ENCODE assay signal across 38 cellular contexts in genomic region chr4:109996531-109996930, GRCh38.
A peak's percentile ranks its signal among the peaks of the same experiment; 100 is the strongest.
DNase-seq lines count a peak whose midpoint lies in the region; ATAC-seq, FAIRE-seq and TF ChIP-seq lines count a peak whose summit lies in the region.
"Had no signal": no experiment of that assay in that cellular context is flagged by ENCODE, and none has a peak within 500 bp of the region (broad histone marks: within the 10 kb centered on the region; RNA-seq: fewer than 3 reads in every experiment).

No MANE protein-coding gene starts in this region.

- no peaks in the 10 kb centered on the region for H3K9me2 ChIP-seq in OCI-LY7 (ENCODE audit: insufficient read depth, low read length)

- POLR2A ChIA-PET in OCI-LY7 (lab: Charles Lee) = interaction anchor here (0.6 kb wide), 2 partner anchors 28 to 179 kb away, joined by 3 read pairs; no protein-coding TSS in a partner anchor

- no peak overlapping the region for H2AFZ ChIP-seq in OCI-LY7 (ENCODE audit: low read length)

- H3K36me3 ChIP-seq in OCI-LY7 (ENCODE audit: insufficient read depth, low read length) = no peaks in the 10 kb centered on the region
- H3K36me3 ChIP-seq: brain microvascular endothelial cell, lower lobe of right lung, sigmoid colon, thoracic aorta, WERI-Rb-1 had no signal

- no peak for FAIRE-seq in GM12891 (lab: Jason Lieb, UNC)
- FAIRE-seq: frontal cortex, GM19239, HTR-8/SVneo, K562, urothelium cell line had no signal

- H3K4me1 ChIP-seq in OCI-LY7 (ENCODE audit: insufficient read depth, low read length, poor library complexity, severe bottlenecking) = peaks cover 51% of the 10 kb centered on the region
- H3K4me1 ChIP-seq in foreskin keratinocyte = peaks cover 3% of the 10 kb centered on the region
- H3K4me1 ChIP-seq: lower lobe of right lung, sigmoid colon had no signal

- H3K27me3 ChIP-seq in foreskin keratinocyte = no peaks in the 10 kb centered on the region
- H3K27me3 ChIP-seq: brain microvascular endothelial cell, sigmoid colon had no signal

- no TSS peak for BruUV-seq in OCI-LY7 (replicated peaks; lab: Mats Ljungman, UMichigan)

- no peak for TF ChIP-seq POLR2A in GM12891 (IDR thresholded peaks at IDR 0.05; ENCODE audit: low read depth, low read length)

- intact Hi-C loops in OCI-LY7 (cut with micrococcal nuclease; ENCODE audit: unreplicated experiment) = loop anchor here (10.0 kb wide), 1 partner anchor 708 kb away; no protein-coding TSS in a partner anchor

- peak; percentile 55 for ATAC-seq in foreskin keratinocyte
- ATAC-seq: K562; lower lobe of right lung; mucosa of descending colon; natural killer cell treated with Interleukin-12 subunit alpha and Interleukin-12 subunit beta and Interleukin-15 and Interleukin-18, amount 100 ng/mL, for 72 hours; SK-N-SH treated with all-trans-retinoic acid at 6 μM for 48 hours; stimulated activated naive CD8-positive, alpha-beta T cell treated with anti-CD3 and anti-CD28 coated beads, Interleukin-15, amount 100 ng/mL, for 72 hours had no signal

- no peaks in the 10 kb centered on the region for H3K79me2 ChIP-seq in OCI-LY7 (ENCODE audit: insufficient read depth, low read depth, low read length)

- CTCF ChIA-PET in OCI-LY7 (lab: Charles Lee; ENCODE audit: unreplicated experiment) = interaction anchor here (0.6 kb wide), 1 partner anchor 18 kb away, joined by 3 read pairs; no protein-coding TSS in a partner anchor

- H3K4me2 ChIP-seq in OCI-LY7 (ENCODE audit: low read length) = no peak overlapping the region

- no peaks in the 10 kb centered on the region for H3K9me3 ChIP-seq in OCI-LY7 (ENCODE audit: low read length)
- H3K9me3 ChIP-seq: lower lobe of right lung, mucosa of descending colon, sigmoid colon, thoracic aorta had no signal

- no peak overlapping the region for H3K4me3 ChIP-seq in OCI-LY7 (ENCODE audit: low read depth, low read length, poor library complexity, severe bottlenecking)
- H3K4me3 ChIP-seq: K562, lower lobe of right lung, mucosa of descending colon, sigmoid colon, thoracic aorta had no signal

- no peak for TF ChIP-seq CTCF in OCI-LY7 (conservative IDR thresholded peaks at IDR 0.05; ENCODE audit: low read length)
- no peak for TF ChIP-seq CTCF in foreskin keratinocyte (conservative IDR thresholded peaks at IDR 0.05)

- peak; percentile 31 for DNase-seq in Ammon's horn (ENCODE audit: low spot score)
- DNase-seq in GM12891 (ENCODE audit: insufficient read length, low spot score) = no peak
- peak; percentile 29 for DNase-seq in OCI-LY7 (ENCODE audit: low spot score)
- DNase-seq in foreskin keratinocyte = peak in 1 of 2 donors; percentile 23
- no peak for DNase-seq in COLO668 (lab: John Stamatoyannopoulos, UW; ENCODE audit: unreplicated experiment)
- no peak for DNase-seq in NCI-H1436 treated with DMSO at 0.1 percent for 48 hours (lab: John Stamatoyannopoulos, UW)
- DNase-seq in T-helper 1 cell = no peak
- DNase-seq: ACHN; activated CD4-positive, alpha-beta T cell treated with anti-CD3 and anti-CD28 coated beads for 4 hours; activated CD8-positive, alpha-beta memory T cell treated with anti-CD3 and anti-CD28 coated beads for 24 hours; activated naive CD4-positive, alpha-beta T cell treated with anti-CD3 and anti-CD28 coated beads, Interleukin-2, amount 50 U/mL, for 16 hours; activated T-cell treated with anti-CD3 and anti-CD28 coated beads for 4 hours; brain microvascular endothelial cell; cerebellar nuclear complex; COR-L47; dermis blood vessel endothelial cell; DMS53; GF-D8; kidney glomerular epithelial cell; lower lobe of right lung; mucosa of descending colon; NCI-H146; NCI-H226; NCI-H69; occipital lobe; sigmoid colon; stimulated activated CD4-positive, alpha-beta T cell treated with anti-CD3 and anti-CD28 coated beads, Interleukin-12 subunit alpha, Interleukin-12 subunit beta, amount 100 ng/mL, for 4 hours; stimulated activated CD4-positive, alpha-beta T cell treated with anti-CD3 and anti-CD28 coated beads, Interleukin-2, amount 100 ng/mL, for 48 hours; stimulated activated naive CD8-positive, alpha-beta T cell treated with anti-CD3 and anti-CD28 coated beads, Interleukin-15, amount 100 ng/mL, for 72 hours; WERI-Rb-1 had no signal

- no peaks in the 10 kb centered on the region for H4K20me1 ChIP-seq in OCI-LY7 (ENCODE audit: insufficient read depth, low read length)

- H3K27ac ChIP-seq in OCI-LY7 (ENCODE audit: low read depth, low read length, poor library complexity, severe bottlenecking) = no peak overlapping the region
- no peak overlapping the region for H3K27ac ChIP-seq in foreskin keratinocyte
- H3K27ac ChIP-seq: brain microvascular endothelial cell, lower lobe of right lung, sigmoid colon, thoracic aorta, WERI-Rb-1 had no signal

TF ChIP-seq in GM12891, 5 proteins besides CTCF, POLR2A, EP300 and RAD21:
- TF ChIP-seq POLR2AphosphoS5 (IDR thresholded peaks at IDR 0.05; ENCODE audit: low read depth, low read length) (no peak), SPI1 (IDR thresholded peaks at IDR 0.05; ENCODE audit: low read depth, low read length) (peak; percentile 63)

Comparison
In these comparisons a context has a peak if more than half of its experiments do, and no peak if none do; other contexts are left out.
1. DNase-seq: peak in Ammon's horn (single experiment) and OCI-LY7 (single experiment); none in GM12891 (single experiment), COLO668 (single experiment), NCI-H1436 treated with DMSO at 0.1 percent for 48 hours (single experiment) and T-helper 1 cell (0 of 5).